Comparison of ENCODE assay signal across 8 cellular contexts in genomic region chr10:3761111-3761686, GRCh38. TPM values are rescaled to one million over a fixed set of nuclear protein-coding genes. Genes with fewer than 3 reads are reported as not detected.
DNase-seq lines count a peak whose midpoint lies in the region; ATAC-seq and TF ChIP-seq lines count a peak whose summit lies in the region.

No MANE protein-coding gene starts in this region.

- intact Hi-C loops in activated naive CD4-positive, alpha-beta T cell treated with anti-CD3 and anti-CD28 coated beads for 36 hours (cut with micrococcal nuclease) = loop anchor here (1.0 to 5.0 kb wide), 4 partner anchors 92 to 534 kb away; no protein-coding TSS in a partner anchor
- intact Hi-C loops in activated CD8-positive, alpha-beta T cell treated with anti-CD3 and anti-CD28 coated beads for 36 hours (cut with micrococcal nuclease) = no loop called here
- intact Hi-C loops in ovary (cut with DNase I) = no loop called here

- H3K27me3 ChIP-seq in ovary = no peaks in the 10 kb centered on the region

- ATAC-seq in HG03139 (IDR thresholded peaks at IDR 0.05; ENCODE audit: unreplicated experiment) (peak; percentile 46), HG02571 (IDR thresholded peaks at IDR 0.05; ENCODE audit: unreplicated experiment) (no peak)
- ATAC-seq in activated CD8-positive, alpha-beta T cell treated with anti-CD3 and anti-CD28 coated beads for 36 hours = peak; percentile 27
- ATAC-seq in stimulated activated memory B cell treated with anti-CD40 and anti-IgM and Interleukin-4, amounts not matched to agents 10 μg/mL and 1 μg/mL and 100 μg/mL, for 72 hours = peak; percentile 83

- H3K27ac Mint-ChIP-seq in activated naive CD4-positive, alpha-beta T cell treated with anti-CD3 and anti-CD28 coated beads for 36 hours = peak overlapping the region; percentile 77
- H3K27ac Mint-ChIP-seq in activated CD8-positive, alpha-beta T cell treated with anti-CD3 and anti-CD28 coated beads for 36 hours = peak overlapping the region; percentile 90
- H3K27ac Mint-ChIP-seq in stimulated activated memory B cell treated with anti-CD40 and anti-IgM and Interleukin-4, amounts not matched to agents 10 μg/mL and 1 μg/mL and 100 μg/mL, for 72 hours = peak overlapping the region; percentile 99

- TF ChIP-seq EP300 in ovary (IDR thresholded peaks at IDR 0.05) = no peak

- H3K9me3 Mint-ChIP-seq in activated naive CD4-positive, alpha-beta T cell treated with anti-CD3 and anti-CD28 coated beads for 36 hours = peaks cover 6% of the 10 kb centered on the region
- H3K9me3 Mint-ChIP-seq in activated CD8-positive, alpha-beta T cell treated with anti-CD3 and anti-CD28 coated beads for 36 hours = peaks cover 4% of the 10 kb centered on the region
- H3K9me3 Mint-ChIP-seq in stimulated activated memory B cell treated with anti-CD40 and anti-IgM and Interleukin-4, amounts not matched to agents 10 μg/mL and 1 μg/mL and 100 μg/mL, for 72 hours = peaks cover 12% of the 10 kb centered on the region

- POLR2A ChIA-PET in activated CD8-positive, alpha-beta T cell treated with anti-CD3 and anti-CD28 coated beads for 36 hours (lab: Charles Lee) = interaction anchor here (0.6 to 5.4 kb wide), 8 partner anchors 8 to 40 kb away, joined by 3 to 61 read pairs (median 4); partner anchors contain the start of gene KLF6

- H3K4me3 ChIP-seq in ovary = no peak overlapping the region

- H3K9me3 ChIP-seq in ovary = no peaks in the 10 kb centered on the region

- H3K4me3 Mint-ChIP-seq in activated naive CD4-positive, alpha-beta T cell treated with anti-CD3 and anti-CD28 coated beads for 36 hours = no peak overlapping the region
- H3K4me3 Mint-ChIP-seq in activated CD8-positive, alpha-beta T cell treated with anti-CD3 and anti-CD28 coated beads for 36 hours = no peak overlapping the region
- H3K4me3 Mint-ChIP-seq in stimulated activated memory B cell treated with anti-CD40 and anti-IgM and Interleukin-4, amounts not matched to agents 10 μg/mL and 1 μg/mL and 100 μg/mL, for 72 hours = peak overlapping the region; percentile 54

- WGBS in ovary, 3 donors = 89 to 92% (median 92%) methylated on average over 8 of the region's 8 CpGs

- H3K36me3 ChIP-seq in ovary = no peaks in the 10 kb centered on the region

- CTCF ChIA-PET in activated naive CD4-positive, alpha-beta T cell treated with anti-CD3 and anti-CD28 coated beads for 36 hours (lab: Charles Lee) = interaction anchor here (0.7 to 1.0 kb wide), 4 partner anchors 34 to 563 kb away, joined by 3 to 5 read pairs (median 3); no protein-coding TSS in a partner anchor
- CTCF ChIA-PET in activated CD8-positive, alpha-beta T cell treated with anti-CD3 and anti-CD28 coated beads for 36 hours (lab: Charles Lee) = interaction anchor here (1.5 to 1.7 kb wide), 2 partner anchors 14 to 21 kb away, joined by 5 read pairs; no protein-coding TSS in a partner anchor

- no peak for TF ChIP-seq POLR2A in ovary (IDR thresholded peaks at IDR 0.05)

- DNase-seq in activated naive CD4-positive, alpha-beta T cell treated with anti-CD3 and anti-CD28 coated beads for 36 hours = peak; percentile 63
- no peak for DNase-seq in activated naive CD4-positive, alpha-beta T cell (lab: John Stamatoyannopoulos, UW)
- no peak for DNase-seq in activated CD8-positive, alpha-beta T cell treated with anti-CD3 and anti-CD28 coated beads for 36 hours
- DNase-seq in DMS79 (lab: John Stamatoyannopoulos, UW) (no peak), ovary (no peak)

- no peaks in the 10 kb centered on the region for H3K27me3 Mint-ChIP-seq in activated naive CD4-positive, alpha-beta T cell treated with anti-CD3 and anti-CD28 coated beads for 36 hours (ENCODE audit: low read depth)
- peaks cover 2% of the 10 kb centered on the region for H3K27me3 Mint-ChIP-seq in activated CD8-positive, alpha-beta T cell treated with anti-CD3 and anti-CD28 coated beads for 36 hours
- no peaks in the 10 kb centered on the region for H3K27me3 Mint-ChIP-seq in stimulated activated memory B cell treated with anti-CD40 and anti-IgM and Interleukin-4, amounts not matched to agents 10 μg/mL and 1 μg/mL and 100 μg/mL, for 72 hours

- peaks cover 95% of the 10 kb centered on the region for H3K4me1 Mint-ChIP-seq in activated naive CD4-positive, alpha-beta T cell treated with anti-CD3 and anti-CD28 coated beads for 36 hours (ENCODE audit: low read depth)
- peaks cover 93% of the 10 kb centered on the region for H3K4me1 Mint-ChIP-seq in activated CD8-positive, alpha-beta T cell treated with anti-CD3 and anti-CD28 coated beads for 36 hours (ENCODE audit: low read depth)
- H3K4me1 Mint-ChIP-seq in stimulated activated memory B cell treated with anti-CD40 and anti-IgM and Interleukin-4, amounts not matched to agents 10 μg/mL and 1 μg/mL and 100 μg/mL, for 72 hours = peaks cover 73% of the 10 kb centered on the region

- H3K36me3 Mint-ChIP-seq in activated naive CD4-positive, alpha-beta T cell treated with anti-CD3 and anti-CD28 coated beads for 36 hours (ENCODE audit: low read depth) = peaks cover 4% of the 10 kb centered on the region
- H3K36me3 Mint-ChIP-seq in activated CD8-positive, alpha-beta T cell treated with anti-CD3 and anti-CD28 coated beads for 36 hours (ENCODE audit: low read depth) = peaks cover 3% of the 10 kb centered on the region
- H3K36me3 Mint-ChIP-seq in stimulated activated memory B cell treated with anti-CD40 and anti-IgM and Interleukin-4, amounts not matched to agents 10 μg/mL and 1 μg/mL and 100 μg/mL, for 72 hours = peaks cover 18% of the 10 kb centered on the region

- peaks cover 4% of the 10 kb centered on the region for H3K4me1 ChIP-seq in ovary (ENCODE audit: insufficient read depth)

- no peak for TF ChIP-seq CTCF in activated CD8-positive, alpha-beta T cell treated with anti-CD3 and anti-CD28 coated beads for 36 hours (IDR thresholded peaks at IDR 0.05)
- no peak for TF ChIP-seq CTCF in ovary (IDR thresholded peaks at IDR 0.05)

- H3K27ac ChIP-seq in ovary = no peak overlapping the region

RNA-seq across cellular contexts. Expression of gene KLF6, which starts 23.8 kb away (rescaled TPM):
- total RNA-seq in activated naive CD4-positive, alpha-beta T cell treated with anti-CD3 and anti-CD28 coated beads for 36 hours = 10 to 100 TPM; 78.9 to 82.1 TPM
- total RNA-seq in activated CD8-positive, alpha-beta T cell treated with anti-CD3 and anti-CD28 coated beads for 36 hours = 100 to 1,000 TPM; 116 to 120 TPM
- total RNA-seq in ovary = 100 to 1,000 TPM in 3 of 7 donors, 10 to 100 TPM in 4; 53.7 to 178 (median 97.3) TPM
- 10 to 100 TPM; 45.4 to 79.0 TPM for polyA plus RNA-seq in ovary
